ENCODE assay signal across 18 cellular contexts in the genomic region with DNA sequence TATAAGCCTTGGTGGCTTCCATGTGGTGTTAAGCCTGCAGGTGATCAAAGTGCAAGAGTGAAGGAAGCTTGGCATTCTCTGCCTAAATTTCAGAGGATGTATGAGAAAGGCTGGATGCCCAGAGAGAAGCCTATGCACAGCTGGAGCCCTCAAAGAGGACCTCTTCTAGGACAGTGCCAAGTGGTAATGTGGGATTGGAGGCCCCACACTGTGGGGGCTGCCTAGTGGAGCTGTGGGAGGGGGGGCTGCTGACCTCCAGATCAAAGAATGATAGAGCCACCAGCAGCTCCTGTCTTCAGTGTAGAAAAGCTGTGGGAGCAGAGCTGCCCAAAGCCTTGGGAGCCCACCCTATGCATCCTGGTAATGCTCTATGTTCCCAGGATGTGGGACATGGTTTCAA.
"Had no signal": no experiment of that assay in that cellular context is flagged by ENCODE, and none has a peak within 500 bp of the region (broad histone marks: within the 10 kb centered on the region; RNA-seq: fewer than 3 reads in every experiment).

No MANE protein-coding gene starts in this region.

- H3K4me1 ChIP-seq: colonic mucosa, parathyroid adenoma, tibial nerve had no signal

- H3K9ac ChIP-seq: parathyroid adenoma had no signal

- DNase-seq: activated CD4-positive, alpha-beta memory T cell treated with anti-CD3 and anti-CD28 coated beads, Interleukin-2, amount 10 ng/mL, durations not matched to agents 7 days and 5 days; activated CD4-positive, alpha-beta T cell treated with anti-CD3 and anti-CD28 coated beads for 1 hour; activated CD8-positive, alpha-beta memory T cell treated with anti-CD3 and anti-CD28 coated beads, Interleukin-2, amount 50 U/mL, for 4 hours; activated gamma-delta T cell treated with Interleukin-2 at 50 U/mL for 16 hours; activated naive CD8-positive, alpha-beta T cell treated with anti-CD3 and anti-CD28 coated beads, Interleukin-2, amount 10 ng/mL, durations not matched to agents 7 days and 5 days; activated T-cell treated with anti-CD3 and anti-CD28 coated beads, Interleukin-2, amount 50 U/mL, for 72 hours; colonic mucosa; effector CD4-positive, alpha-beta T cell; kidney; midbrain; retina; small intestine; T-helper 9 cell had no signal

- ATAC-seq: activated T-cell treated with anti-CD3 and anti-CD28 coated beads, Interleukin-2, amount 50 U/mL, for 72 hours had no signal

- H3K4me3 ChIP-seq: cardiac muscle cell, colonic mucosa, tibial nerve had no signal

- H3K27ac ChIP-seq: cardiac muscle cell, colonic mucosa, epithelial cell of prostate, parathyroid adenoma, tibial nerve had no signal

- H3K79me2 ChIP-seq: parathyroid adenoma had no signal

- H3K27me3 ChIP-seq: cardiac muscle cell, colonic mucosa, tibial nerve had no signal

- H2AFZ ChIP-seq: parathyroid adenoma had no signal

- FAIRE-seq: astrocyte, kidney, small intestine had no signal

- H3K9me3 ChIP-seq: tibial nerve had no signal

- H3K36me3 ChIP-seq: cardiac muscle cell, colonic mucosa, tibial nerve had no signal
